ENCODE assay signal across 1 cellular context in genomic region chrX:104270916-104271512, GRCh38.
TF ChIP-seq lines count a peak whose summit lies in the region.

No MANE protein-coding gene starts in this region.

TF ChIP-seq in Ishikawa, 13 proteins besides CTCF, POLR2A, EP300 and RAD21 (continued from another document):
- TF ChIP-seq CREB1 (IDR thresholded peaks at IDR 0.05; ENCODE audit: low read depth) (no peak), ZBTB7A (IDR thresholded peaks at IDR 0.05; ENCODE audit: low read depth) (no peak), EGR1 (IDR thresholded peaks at IDR 0.05) (no peak), FOXM1 (IDR thresholded peaks at IDR 0.05; ENCODE audit: borderline replicate concordance, low read depth) (no peak)
- TF ChIP-seq, protein P1, sequence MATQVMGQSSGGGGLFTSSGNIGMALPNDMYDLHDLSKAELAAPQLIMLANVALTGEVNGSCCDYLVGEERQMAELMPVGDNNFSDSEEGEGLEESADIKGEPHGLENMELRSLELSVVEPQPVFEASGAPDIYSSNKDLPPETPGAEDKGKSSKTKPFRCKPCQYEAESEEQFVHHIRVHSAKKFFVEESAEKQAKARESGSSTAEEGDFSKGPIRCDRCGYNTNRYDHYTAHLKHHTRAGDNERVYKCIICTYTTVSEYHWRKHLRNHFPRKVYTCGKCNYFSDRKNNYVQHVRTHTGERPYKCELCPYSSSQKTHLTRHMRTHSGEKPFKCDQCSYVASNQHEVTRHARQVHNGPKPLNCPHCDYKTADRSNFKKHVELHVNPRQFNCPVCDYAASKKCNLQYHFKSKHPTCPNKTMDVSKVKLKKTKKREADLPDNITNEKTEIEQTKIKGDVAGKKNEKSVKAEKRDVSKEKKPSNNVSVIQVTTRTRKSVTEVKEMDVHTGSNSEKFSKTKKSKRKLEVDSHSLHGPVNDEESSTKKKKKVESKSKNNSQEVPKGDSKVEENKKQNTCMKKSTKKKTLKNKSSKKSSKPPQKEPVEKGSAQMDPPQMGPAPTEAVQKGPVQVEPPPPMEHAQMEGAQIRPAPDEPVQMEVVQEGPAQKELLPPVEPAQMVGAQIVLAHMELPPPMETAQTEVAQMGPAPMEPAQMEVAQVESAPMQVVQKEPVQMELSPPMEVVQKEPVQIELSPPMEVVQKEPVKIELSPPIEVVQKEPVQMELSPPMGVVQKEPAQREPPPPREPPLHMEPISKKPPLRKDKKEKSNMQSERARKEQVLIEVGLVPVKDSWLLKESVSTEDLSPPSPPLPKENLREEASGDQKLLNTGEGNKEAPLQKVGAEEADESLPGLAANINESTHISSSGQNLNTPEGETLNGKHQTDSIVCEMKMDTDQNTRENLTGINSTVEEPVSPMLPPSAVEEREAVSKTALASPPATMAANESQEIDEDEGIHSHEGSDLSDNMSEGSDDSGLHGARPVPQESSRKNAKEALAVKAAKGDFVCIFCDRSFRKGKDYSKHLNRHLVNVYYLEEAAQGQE (IDR thresholded peaks at IDR 0.05; ENCODE audit: low read depth), result no peak
